7 cellular contexts compared by ENCODE assay signal in the genomic region with DNA sequence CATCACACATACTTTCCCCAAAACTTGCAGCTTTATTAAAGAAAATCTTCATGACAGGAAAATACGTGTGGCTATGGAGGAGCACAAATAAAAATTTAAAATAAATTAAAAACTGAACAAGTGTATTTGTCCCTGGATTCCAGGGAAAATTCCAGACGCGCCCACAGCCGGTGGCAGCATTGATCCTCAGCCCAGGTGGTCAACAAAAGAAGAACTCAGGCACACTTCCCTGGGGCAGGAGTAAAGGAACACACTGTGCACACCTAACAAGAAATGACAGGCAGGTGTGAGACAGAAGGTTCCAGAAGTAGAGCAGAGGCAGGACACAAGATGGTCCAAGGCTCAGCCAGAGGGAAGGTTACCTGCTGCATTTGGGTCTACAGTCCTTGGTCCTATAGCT. TPM values are rescaled to one million over a fixed set of nuclear protein-coding genes. Genes with fewer than 3 reads are reported as not detected.
"Had no signal": no experiment of that assay in that cellular context is flagged by ENCODE, and none has a peak within 500 bp of the region (broad histone marks: within the 10 kb centered on the region; RNA-seq: fewer than 3 reads in every experiment).

No MANE protein-coding gene starts in this region.

- H3K36me3 Mint-ChIP-seq: IgD-negative memory B cell had no signal

- H3K4me3 ChIP-seq: K562 had no signal

- H3K4me1 Mint-ChIP-seq: IgD-negative memory B cell had no signal

- ATAC-seq: K562 had no signal

- H3K4me3 Mint-ChIP-seq: IgD-negative memory B cell had no signal

- H3K27me3 Mint-ChIP-seq: IgD-negative memory B cell had no signal

- H3K27ac ChIP-seq: HL-60 had no signal

- FAIRE-seq: HTR-8/SVneo, K562 had no signal

- DNase-seq: IMR-90, KBM-7, KG1 had no signal

RNA-seq across cellular contexts. Expression of gene FOXA2, which starts 36.3 kb away (rescaled TPM):
- total RNA-seq: IMR-90 had no signal
- polyA plus RNA-seq: IgD-negative memory B cell, IMR-90 had no signal
